In the genomic region with DNA sequence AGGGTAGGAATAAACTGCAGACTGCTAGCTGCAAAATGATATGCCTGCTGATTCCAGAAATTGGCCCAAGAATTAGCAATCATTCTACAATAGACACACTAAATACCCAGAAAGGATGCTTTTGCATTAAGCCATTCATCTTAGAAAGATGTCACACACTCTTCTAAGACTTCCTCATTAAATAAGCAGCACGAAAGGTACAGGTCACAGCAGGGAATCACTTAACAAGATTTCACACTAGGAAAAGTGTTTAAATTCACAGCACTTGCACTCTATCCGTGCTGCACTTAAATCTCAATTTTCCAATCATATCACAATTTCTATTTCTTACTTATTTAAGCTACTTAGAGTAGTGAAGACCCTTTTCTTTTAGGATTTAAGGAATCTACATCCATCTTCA, we compare ENCODE assay signal across 18 cellular contexts.
DNase-seq lines count a peak whose midpoint lies in the region; ATAC-seq and TF ChIP-seq lines count a peak whose summit lies in the region.
"Had no signal": no experiment of that assay in that cellular context is flagged by ENCODE, and none has a peak within 500 bp of the region (broad histone marks: within the 10 kb centered on the region; RNA-seq: fewer than 3 reads in every experiment).

No MANE protein-coding gene starts in this region.

- H4K20me1 ChIP-seq in SK-N-SH (ENCODE audit: insufficient read depth), result no peaks in the 10 kb centered on the region
- H4K20me1 ChIP-seq: BLaER1 had no signal

- peak overlapping the region; percentile 12 for H3K27ac Mint-ChIP-seq in activated T-helper 17 cell treated with anti-CD3 and anti-CD28 coated beads, Interleukin-2, amount 50 U/mL, for 72 hours
- H3K27ac Mint-ChIP-seq in mesothelial cell of epicardium, result peak overlapping the region; percentile 48
- H3K27ac Mint-ChIP-seq: CD14-positive monocyte; CD4-positive, alpha-beta memory T cell; IgD-negative memory B cell had no signal

- no peaks in the 10 kb centered on the region for H3K36me3 Mint-ChIP-seq in activated T-helper 17 cell treated with anti-CD3 and anti-CD28 coated beads, Interleukin-2, amount 50 U/mL, for 72 hours (ENCODE audit: low read depth)
- peaks cover 5% of the 10 kb centered on the region for H3K36me3 Mint-ChIP-seq in mesothelial cell of epicardium
- H3K36me3 Mint-ChIP-seq: CD14-positive monocyte, IgD-negative memory B cell had no signal

- DNase-seq in SK-N-SH (no peak), mesothelial cell of epicardium (ENCODE audit: low spot score in 2 of 2, unreplicated experiment in 2 of 2) (no peak), NCI-H1694 treated with DMSO at 0.1 percent for 48 hours (lab: John Stamatoyannopoulos, UW) (no peak), T-helper 1 cell (no peak)
- no peak for DNase-seq in stimulated activated CD4-positive, alpha-beta T cell treated with anti-CD3 and anti-CD28 coated beads, Interleukin-2, amount 100 ng/mL, for 24 hours
- DNase-seq: CD4-positive, alpha-beta memory T cell; DMS153; DMS79; GF-D8; GM23248; HCEC 1CT had no signal

- H2AFZ ChIP-seq in SK-N-SH (ENCODE audit: low read depth), result 0 out of 2 replicates have a peak overlapping the region, but pooled peaks have one; percentile 38
- H2AFZ ChIP-seq: GM23248 had no signal

- ATAC-seq in SK-N-SH treated with all-trans-retinoic acid at 6 μM for 48 hours, result no peak
- ATAC-seq in activated T-helper 17 cell treated with anti-CD3 and anti-CD28 coated beads, Interleukin-2, amount 50 U/mL, for 72 hours (replicated peaks), result no peak
- ATAC-seq: A549 had no signal

- TF ChIP-seq CTCF in SK-N-SH (IDR thresholded peaks at IDR 0.05), result no peak
- no peak for TF ChIP-seq CTCF in mesothelial cell of epicardium (IDR thresholded peaks at IDR 0.05; ENCODE audit: unreplicated experiment)

- H3K27ac ChIP-seq in SK-N-SH (ENCODE audit: low read depth in 2 of 2, low read length in 1 of 2), result no peak overlapping the region
- H3K27ac ChIP-seq: 22Rv1, A549, BLaER1, GM23248 had no signal

- H3K36me3 ChIP-seq in SK-N-SH (replicated peaks in 1 of 2; ENCODE audit: control insufficient read depth in 1 of 2, insufficient read depth in 2 of 2, low read length in 1 of 2), result no peaks in the 10 kb centered on the region
- H3K36me3 ChIP-seq: BLaER1 had no signal

- H3K9me3 Mint-ChIP-seq in activated T-helper 17 cell treated with anti-CD3 and anti-CD28 coated beads, Interleukin-2, amount 50 U/mL, for 72 hours, result peaks cover 5% of the 10 kb centered on the region
- H3K9me3 Mint-ChIP-seq in mesothelial cell of epicardium, result peaks cover 22% of the 10 kb centered on the region

- H3K4me1 ChIP-seq in SK-N-SH (ENCODE audit: control insufficient read depth in 1 of 2, insufficient read depth in 2 of 2, low read depth in 1 of 2, low read length in 1 of 2), result no peaks in the 10 kb centered on the region
- H3K4me1 ChIP-seq: A549, BLaER1 had no signal

- no peaks in the 10 kb centered on the region for H3K79me2 ChIP-seq in SK-N-SH (ENCODE audit: insufficient read depth)

- CTCF ChIA-PET in SK-N-SH (lab: Yijun Ruan, JAX), result no interaction called here

- no peaks in the 10 kb centered on the region for H3K27me3 ChIP-seq in SK-N-SH (ENCODE audit: insufficient read depth)
- H3K27me3 ChIP-seq: BLaER1 had no signal

- no peaks in the 10 kb centered on the region for H3K9me3 ChIP-seq in SK-N-SH
- H3K9me3 ChIP-seq: A549 had no signal

- H3K27me3 Mint-ChIP-seq in activated T-helper 17 cell treated with anti-CD3 and anti-CD28 coated beads, Interleukin-2, amount 50 U/mL, for 72 hours, result no peaks in the 10 kb centered on the region
- no peaks in the 10 kb centered on the region for H3K27me3 Mint-ChIP-seq in mesothelial cell of epicardium (ENCODE audit: low read depth)
- H3K27me3 Mint-ChIP-seq: IgD-negative memory B cell had no signal

- 66% methylated on average over 2 of the region's 2 CpGs for WGBS in SK-N-SH (ENCODE audit: low lambda C conversion rate)

- no peaks in the 10 kb centered on the region for H3K9me2 ChIP-seq in SK-N-SH

- POLR2A ChIA-PET in SK-N-SH (lab: Yijun Ruan, JAX), result no interaction called here

- TF ChIP-seq RAD21 in SK-N-SH (IDR thresholded peaks at IDR 0.05; ENCODE audit: low read length), result no peak

- no peak overlapping the region for H3K4me3 Mint-ChIP-seq in activated T-helper 17 cell treated with anti-CD3 and anti-CD28 coated beads, Interleukin-2, amount 50 U/mL, for 72 hours
- no peak overlapping the region for H3K4me3 Mint-ChIP-seq in mesothelial cell of epicardium
- H3K4me3 Mint-ChIP-seq: CD14-positive monocyte; CD4-positive, alpha-beta memory T cell had no signal

- H3K4me3 ChIP-seq in SK-N-SH (ENCODE audit: low read depth in 2 of 2, low read length in 1 of 2), result no peak overlapping the region
- H3K4me3 ChIP-seq: A549, BLaER1, GM23248 had no signal

- peaks cover 11% of the 10 kb centered on the region for H3K4me1 Mint-ChIP-seq in activated T-helper 17 cell treated with anti-CD3 and anti-CD28 coated beads, Interleukin-2, amount 50 U/mL, for 72 hours
- peaks cover 8% of the 10 kb centered on the region for H3K4me1 Mint-ChIP-seq in mesothelial cell of epicardium
- H3K4me1 Mint-ChIP-seq: CD14-positive monocyte had no signal

- no peak overlapping the region for H3K4me2 ChIP-seq in SK-N-SH
- H3K4me2 ChIP-seq: A549, BLaER1 had no signal

- TF ChIP-seq EP300 in SK-N-SH (IDR thresholded peaks at IDR 0.05; ENCODE audit: borderline replicate concordance in 1 of 2, low read depth in 1 of 2, low read length in 1 of 2), result no peak

- no peak overlapping the region for H3K9ac ChIP-seq in SK-N-SH
- H3K9ac ChIP-seq: BLaER1, GM23248 had no signal

- no peaks in the 10 kb centered on the region for H3F3A ChIP-seq in SK-N-SH (replicated peaks; ENCODE audit: insufficient read depth)

TF ChIP-seq in SK-N-SH, 30 proteins besides CTCF, POLR2A, EP300 and RAD21 (continues in another document):
- TF ChIP-seq, protein P1, sequence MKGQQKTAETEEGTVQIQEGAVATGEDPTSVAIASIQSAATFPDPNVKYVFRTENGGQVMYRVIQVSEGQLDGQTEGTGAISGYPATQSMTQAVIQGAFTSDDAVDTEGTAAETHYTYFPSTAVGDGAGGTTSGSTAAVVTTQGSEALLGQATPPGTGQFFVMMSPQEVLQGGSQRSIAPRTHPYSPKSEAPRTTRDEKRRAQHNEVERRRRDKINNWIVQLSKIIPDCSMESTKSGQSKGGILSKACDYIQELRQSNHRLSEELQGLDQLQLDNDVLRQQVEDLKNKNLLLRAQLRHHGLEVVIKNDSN (IDR thresholded peaks at IDR 0.05; ENCODE audit: borderline replicate concordance, low read depth), result no peak
- TF ChIP-seq RXRA (IDR thresholded peaks at IDR 0.05; ENCODE audit: borderline replicate concordance, low read depth) (no peak), FOXM1 (IDR thresholded peaks at IDR 0.05; ENCODE audit: low read depth) (no peak), TEAD4 (IDR thresholded peaks at IDR 0.05; ENCODE audit: borderline replicate concordance, insufficient read depth) (no peak), TCF12 (IDR thresholded peaks at IDR 0.05) (no peak), CHD2 (IDR thresholded peaks at IDR 0.05; ENCODE audit: low read length, partially characterized antibody) (no peak), NFIC (IDR thresholded peaks at IDR 0.05; ENCODE audit: borderline replicate concordance) (no peak)
- TF ChIP-seq, protein P2, sequence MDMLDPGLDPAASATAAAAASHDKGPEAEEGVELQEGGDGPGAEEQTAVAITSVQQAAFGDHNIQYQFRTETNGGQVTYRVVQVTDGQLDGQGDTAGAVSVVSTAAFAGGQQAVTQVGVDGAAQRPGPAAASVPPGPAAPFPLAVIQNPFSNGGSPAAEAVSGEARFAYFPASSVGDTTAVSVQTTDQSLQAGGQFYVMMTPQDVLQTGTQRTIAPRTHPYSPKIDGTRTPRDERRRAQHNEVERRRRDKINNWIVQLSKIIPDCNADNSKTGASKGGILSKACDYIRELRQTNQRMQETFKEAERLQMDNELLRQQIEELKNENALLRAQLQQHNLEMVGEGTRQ (IDR thresholded peaks at IDR 0.05; ENCODE audit: borderline replicate concordance, low read depth, low read length), result no peak

TF ChIP-seq in SK-N-SH treated with all-trans-retinoic acid at 6 μM for 48 hours, 23 proteins besides CTCF, POLR2A, EP300 and RAD21 (continues in another document):
- no peak for TF ChIP-seq TCF4 (CRISPR knock-in tag; IDR thresholded peaks at IDR 0.05; ENCODE audit: borderline replicate concordance)
- no peak for TF ChIP-seq ZFP3 (CRISPR knock-in tag; IDR thresholded peaks at IDR 0.05)
- no peak for TF ChIP-seq GLIS3 (CRISPR knock-in tag; IDR thresholded peaks at IDR 0.05)
- TF ChIP-seq ARNTL (CRISPR knock-in tag; IDR thresholded peaks at IDR 0.05; ENCODE audit: borderline replicate concordance, low read depth), result no peak
- TF ChIP-seq CSDC2 (CRISPR knock-in tag; IDR thresholded peaks at IDR 0.05), result no peak
- TF ChIP-seq, protein P3, sequence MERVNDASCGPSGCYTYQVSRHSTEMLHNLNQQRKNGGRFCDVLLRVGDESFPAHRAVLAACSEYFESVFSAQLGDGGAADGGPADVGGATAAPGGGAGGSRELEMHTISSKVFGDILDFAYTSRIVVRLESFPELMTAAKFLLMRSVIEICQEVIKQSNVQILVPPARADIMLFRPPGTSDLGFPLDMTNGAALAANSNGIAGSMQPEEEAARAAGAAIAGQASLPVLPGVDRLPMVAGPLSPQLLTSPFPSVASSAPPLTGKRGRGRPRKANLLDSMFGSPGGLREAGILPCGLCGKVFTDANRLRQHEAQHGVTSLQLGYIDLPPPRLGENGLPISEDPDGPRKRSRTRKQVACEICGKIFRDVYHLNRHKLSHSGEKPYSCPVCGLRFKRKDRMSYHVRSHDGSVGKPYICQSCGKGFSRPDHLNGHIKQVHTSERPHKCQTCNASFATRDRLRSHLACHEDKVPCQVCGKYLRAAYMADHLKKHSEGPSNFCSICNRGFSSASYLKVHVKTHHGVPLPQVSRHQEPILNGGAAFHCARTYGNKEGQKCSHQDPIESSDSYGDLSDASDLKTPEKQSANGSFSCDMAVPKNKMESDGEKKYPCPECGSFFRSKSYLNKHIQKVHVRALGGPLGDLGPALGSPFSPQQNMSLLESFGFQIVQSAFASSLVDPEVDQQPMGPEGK (CRISPR knock-in tag; IDR thresholded peaks at IDR 0.05; ENCODE audit: borderline replicate concordance), result no peak
- TF ChIP-seq ZNF70 (CRISPR knock-in tag; IDR thresholded peaks at IDR 0.05), result no peak
- no peak for TF ChIP-seq ZFP30 (CRISPR knock-in tag; IDR thresholded peaks at IDR 0.05)
- TF ChIP-seq BACH2 (CRISPR knock-in tag; IDR thresholded peaks at IDR 0.05; ENCODE audit: borderline replicate concordance), result no peak
